26 cellular contexts compared by ENCODE assay signal in the genomic region with DNA sequence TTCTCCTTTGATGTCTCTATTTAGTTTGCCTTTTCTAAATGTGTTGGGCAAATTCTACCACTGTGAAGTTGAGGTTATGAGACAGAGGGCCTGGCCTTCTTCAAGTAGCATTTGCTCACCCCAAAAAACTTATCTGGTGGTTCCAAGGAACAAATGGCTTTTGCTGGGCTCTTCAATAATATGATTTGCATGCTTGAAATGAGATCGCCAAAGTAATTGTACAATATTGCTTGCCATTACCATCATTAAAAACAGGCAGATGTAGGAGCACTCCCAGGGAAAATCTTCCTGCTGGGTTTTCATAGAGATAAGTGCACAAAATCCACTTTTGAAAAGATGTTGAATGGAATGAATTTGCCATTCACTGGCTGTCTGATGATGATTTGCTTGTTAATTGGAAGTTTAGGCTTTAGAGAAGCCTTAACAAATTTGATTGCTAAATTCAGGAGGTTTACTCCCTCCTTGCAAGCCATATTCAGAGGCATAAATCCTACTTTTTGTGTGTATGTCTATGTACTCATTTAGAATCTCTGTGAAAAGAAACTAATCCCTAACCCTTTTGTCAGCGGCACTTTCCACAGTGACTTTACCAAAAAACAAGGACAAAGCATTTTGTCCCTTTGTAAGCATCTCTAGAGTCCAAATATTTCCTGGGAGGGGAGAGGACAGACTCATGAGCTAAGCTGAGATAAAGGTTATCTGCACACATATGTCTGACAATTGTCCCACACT.
"Had no signal": no experiment of that assay in that cellular context is flagged by ENCODE, and none has a peak within 500 bp of the region (broad histone marks: within the 10 kb centered on the region; RNA-seq: fewer than 3 reads in every experiment).

No MANE protein-coding gene starts in this region.

- H3K4me3 ChIP-seq: left lung, lower lobe of right lung, ovary, right atrium auricular region, right lobe of liver, smooth muscle cell, tibial nerve, uterus had no signal

- H3K4me1 Mint-ChIP-seq: immature natural killer cell; naive thymus-derived CD8-positive, alpha-beta T cell; nephron; stimulated activated memory B cell treated with anti-CD40 and anti-IgM and Interleukin-4, amounts not matched to agents 10 μg/mL and 1 μg/mL and 100 μg/mL, for 72 hours; stimulated activated naive CD8-positive, alpha-beta T cell treated with anti-CD3 and anti-CD28 coated beads, Interleukin-15, amount 100 ng/mL, for 72 hours had no signal

- ATAC-seq: left lung; lower lobe of right lung; naive thymus-derived CD8-positive, alpha-beta T cell; right lobe of liver; stimulated activated memory B cell treated with anti-CD40 and anti-IgM and Interleukin-4, amounts not matched to agents 10 μg/mL and 1 μg/mL and 100 μg/mL, for 72 hours; stimulated activated naive CD8-positive, alpha-beta T cell treated with anti-CD3 and anti-CD28 coated beads, Interleukin-15, amount 100 ng/mL, for 72 hours had no signal

- H3K36me3 Mint-ChIP-seq: immature natural killer cell; naive thymus-derived CD8-positive, alpha-beta T cell; stimulated activated memory B cell treated with anti-CD40 and anti-IgM and Interleukin-4, amounts not matched to agents 10 μg/mL and 1 μg/mL and 100 μg/mL, for 72 hours; type B pancreatic cell had no signal

- H3K36me3 ChIP-seq: left lung, lower lobe of right lung, ovary, right atrium auricular region, right lobe of liver, tibial nerve, uterus had no signal

- H3K4me1 ChIP-seq: left lung, lower lobe of right lung, right atrium auricular region, right lobe of liver, tibial nerve, uterus had no signal

- H3K4me2 ChIP-seq: smooth muscle cell had no signal

- H3K27ac ChIP-seq: left lung, lower lobe of right lung, ovary, right atrium auricular region, right lobe of liver, tibial nerve, uterus had no signal

- H3K4me3 Mint-ChIP-seq: immature natural killer cell; naive thymus-derived CD8-positive, alpha-beta T cell; nephron; neural crest cell; stimulated activated memory B cell treated with anti-CD40 and anti-IgM and Interleukin-4, amounts not matched to agents 10 μg/mL and 1 μg/mL and 100 μg/mL, for 72 hours; stimulated activated naive CD8-positive, alpha-beta T cell treated with anti-CD3 and anti-CD28 coated beads, Interleukin-15, amount 100 ng/mL, for 72 hours; type B pancreatic cell had no signal

- H3K27me3 ChIP-seq: left lung, ovary, right atrium auricular region, right lobe of liver, tibial nerve, uterus had no signal

- H3K9me3 ChIP-seq: left lung, lower lobe of right lung, ovary, right atrium auricular region, right lobe of liver, tibial nerve, uterus had no signal

- DNase-seq: hypothalamus; immature natural killer cell; kidney; left colon; left lung; lower lobe of right lung; mammary epithelial cell; naive thymus-derived CD8-positive, alpha-beta T cell; ovary; right lobe of liver; stimulated activated CD4-positive, alpha-beta T cell treated with anti-CD3 and anti-CD28 coated beads, Interleukin-1b, Interleukin-23, amount 100 ng/mL, for 48 hours; stimulated activated CD4-positive, alpha-beta T cell treated with anti-CD3 and anti-CD28 coated beads, Interleukin-2, amount 100 ng/mL, for 48 hours; stimulated activated CD4-positive, alpha-beta T cell treated with anti-CD3 and anti-CD28 coated beads, Interleukin-4, amount 100 ng/mL, for 4 hours; stimulated activated CD8-positive, alpha-beta memory T cell treated with anti-CD3 and anti-CD28 coated beads, Interleukin-4, amount 100 ng/mL, for 48 hours; stimulated activated naive CD4-positive, alpha-beta T cell treated with Interleukin-2 at 50 U/mL for 16 hours; stimulated activated naive CD8-positive, alpha-beta T cell treated with anti-CD3 and anti-CD28 coated beads, Interleukin-15, amount 100 ng/mL, for 72 hours; substantia nigra; uterus had no signal

- H3K27me3 Mint-ChIP-seq: stimulated activated memory B cell treated with anti-CD40 and anti-IgM and Interleukin-4, amounts not matched to agents 10 μg/mL and 1 μg/mL and 100 μg/mL, for 72 hours; stimulated activated naive CD8-positive, alpha-beta T cell treated with anti-CD3 and anti-CD28 coated beads, Interleukin-15, amount 100 ng/mL, for 72 hours had no signal

- H3K9me3 Mint-ChIP-seq: nephron; neural crest cell; stimulated activated naive CD8-positive, alpha-beta T cell treated with anti-CD3 and anti-CD28 coated beads, Interleukin-15, amount 100 ng/mL, for 72 hours; type B pancreatic cell had no signal

- H3K27ac Mint-ChIP-seq: immature natural killer cell; naive thymus-derived CD8-positive, alpha-beta T cell; nephron; progenitor cell of endocrine pancreas; stimulated activated memory B cell treated with anti-CD40 and anti-IgM and Interleukin-4, amounts not matched to agents 10 μg/mL and 1 μg/mL and 100 μg/mL, for 72 hours; stimulated activated naive CD8-positive, alpha-beta T cell treated with anti-CD3 and anti-CD28 coated beads, Interleukin-15, amount 100 ng/mL, for 72 hours; type B pancreatic cell had no signal
